ENCODE assay signal across 18 cellular contexts in genomic region chr1:150553392-150554085, GRCh38. TPM values are rescaled to one million over a fixed set of nuclear protein-coding genes. Genes with fewer than 3 reads are reported as not detected.
DNase-seq lines count a peak whose midpoint lies in the region; ATAC-seq, FAIRE-seq and TF ChIP-seq lines count a peak whose summit lies in the region.
"Had no signal": no experiment of that assay in that cellular context is flagged by ENCODE, and none has a peak within 500 bp of the region (broad histone marks: within the 10 kb centered on the region; RNA-seq: fewer than 3 reads in every experiment).

No MANE protein-coding gene starts in this region.

- ATAC-seq in RWPE2 (ENCODE audit: low read depth), result no peak
- ATAC-seq in HepG2, result no peak
- no peak for ATAC-seq in GM18498 (IDR thresholded peaks at IDR 0.05; ENCODE audit: unreplicated experiment)
- no peak for ATAC-seq in GM21390 (IDR thresholded peaks at IDR 0.05; ENCODE audit: unreplicated experiment)
- ATAC-seq: activated naive CD4-positive, alpha-beta T cell treated with anti-CD3 and anti-CD28 coated beads, Interleukin-2, amount 50 U/mL, for 72 hours; HCT116; left lobe of liver; sciatic nerve; stimulated activated memory B cell treated with anti-CD40 and anti-IgM and Interleukin-4, amounts not matched to agents 10 μg/mL and 1 μg/mL and 100 μg/mL, for 72 hours had no signal

- no peak for TF ChIP-seq RAD21 in HepG2 (CRISPR knock-in tag; IDR thresholded peaks at IDR 0.05)

- no peak overlapping the region for H2AFZ ChIP-seq in HepG2 (ENCODE audit: low read length)
- H2AFZ ChIP-seq: neural progenitor cell had no signal

- no peaks in the 10 kb centered on the region for H3K79me2 ChIP-seq in HepG2 (ENCODE audit: insufficient read depth, low read length)

- peaks cover 0 to 11% (median 4%) of the 10 kb centered on the region in 3 donors for H3K36me3 Mint-ChIP-seq in CD8-positive, alpha-beta memory T cell
- H3K36me3 Mint-ChIP-seq: activated naive CD4-positive, alpha-beta T cell treated with anti-CD3 and anti-CD28 coated beads, Interleukin-2, amount 50 U/mL, for 72 hours; stimulated activated memory B cell treated with anti-CD40 and anti-IgM and Interleukin-4, amounts not matched to agents 10 μg/mL and 1 μg/mL and 100 μg/mL, for 72 hours had no signal

- CTCF ChIA-PET in CD8-positive, alpha-beta memory T cell (lab: Charles Lee), result interaction anchor here (2.8 kb wide), 1 partner anchor 67 kb away, joined by 9 read pairs; no protein-coding TSS in a partner anchor
- CTCF ChIA-PET in HepG2 (lab: Yijun Ruan, JAX; ENCODE audit: low intra/inter-chr PET ratio, low total read pairs), result no interaction called here

- intact Hi-C loops in HepG2 (cut with micrococcal nuclease; ENCODE audit: unreplicated experiment), result loop anchor here (10.0 kb wide), 1 partner anchor 299 kb away; the partner anchor contains the start of gene CA14

- peaks cover 5% of the 10 kb centered on the region for H3K4me1 ChIP-seq in CD8-positive, alpha-beta memory T cell (ENCODE audit: insufficient read depth, low read length)
- H3K4me1 ChIP-seq in RWPE2 (ENCODE audit: insufficient read depth, poor library complexity, severe bottlenecking) (peaks cover 19% of the 10 kb centered on the region), HepG2 (ENCODE audit: insufficient read depth, low read length) (peaks cover 58% of the 10 kb centered on the region), stomach smooth muscle (ENCODE audit: control insufficient read depth, insufficient read depth, low read length) (peaks cover 48% of the 10 kb centered on the region)

- no peak overlapping the region for H3K4me3 ChIP-seq in CD8-positive, alpha-beta memory T cell (ENCODE audit: low read length)
- H3K4me3 ChIP-seq in RWPE2 (ENCODE audit: severe bottlenecking), result no peak overlapping the region
- peak overlapping the region in 1 of 3 experiments; percentile 66; a peak in 1 of 6 replicates for H3K4me3 ChIP-seq in HepG2 (replicated peaks in 1 of 3; ENCODE audit: insufficient read depth in 1 of 3, low read depth in 2 of 3, low read length in 3 of 3)
- H3K4me3 ChIP-seq in stomach smooth muscle (ENCODE audit: low read length in 2 of 2), result no peak overlapping the region
- no peak overlapping the region for H3K4me3 ChIP-seq in MG63
- H3K4me3 ChIP-seq: neural progenitor cell had no signal

- H3K9me3 ChIP-seq in CD8-positive, alpha-beta memory T cell (ENCODE audit: low read length), result no peaks in the 10 kb centered on the region
- no peaks in the 10 kb centered on the region for H3K9me3 ChIP-seq in RWPE2 (ENCODE audit: severe bottlenecking)
- no peaks in the 10 kb centered on the region for H3K9me3 ChIP-seq in HepG2 (ENCODE audit: low read length)
- H3K9me3 ChIP-seq in stomach smooth muscle (ENCODE audit: control insufficient read depth in 2 of 2, low read length in 2 of 2), result no peaks in the 10 kb centered on the region
- H3K9me3 ChIP-seq in MG63, result no peaks in the 10 kb centered on the region

- peak overlapping the region; percentile 41 for H3K27ac ChIP-seq in CD8-positive, alpha-beta memory T cell (ENCODE audit: low read depth, low read length)
- H3K27ac ChIP-seq in RWPE2 (ENCODE audit: poor library complexity, severe bottlenecking) (peak overlapping the region; percentile 70), HepG2 (ENCODE audit: extremely low read length, insufficient read depth, low read length) (peak overlapping the region; percentile 76), stomach smooth muscle (ENCODE audit: low read length) (peak overlapping the region; percentile 84)
- H3K27ac ChIP-seq: neural progenitor cell had no signal

- FAIRE-seq in HepG2 (lab: Jason Lieb, UNC), result no peak

- no peak for DNase-seq in CD8-positive, alpha-beta memory T cell
- DNase-seq in RWPE2 (ENCODE audit: low spot score) (no peak), HepG2 (ENCODE audit: low spot score) (no peak), MG63 (no peak), DMS 273 (lab: John Stamatoyannopoulos, UW; ENCODE audit: unreplicated experiment) (no peak)
- DNase-seq: hippocampal formation, NCI-H2081, NCI-H69, T-helper 1 cell had no signal

- 91% methylated on average over 5 of the region's 23 CpGs for WGBS in HepG2 (ENCODE audit: low lambda C conversion rate)

- no peak for TF ChIP-seq POLR2A in HepG2 (IDR thresholded peaks at IDR 0.05; ENCODE audit: insufficient read depth in 1 of 2, low read depth in 2 of 2, low read length in 2 of 2)

- H3K4me1 Mint-ChIP-seq in CD8-positive, alpha-beta memory T cell, result peaks cover 13 to 32% (median 13%) of the 10 kb centered on the region in 3 donors

- no peak overlapping the region for H3K27ac Mint-ChIP-seq in CD8-positive, alpha-beta memory T cell
- H3K27ac Mint-ChIP-seq: neural progenitor cell had no signal

- no peaks in the 10 kb centered on the region for H3K9me3 Mint-ChIP-seq in CD8-positive, alpha-beta memory T cell
- H3K9me3 Mint-ChIP-seq: activated naive CD4-positive, alpha-beta T cell treated with anti-CD3 and anti-CD28 coated beads, Interleukin-2, amount 50 U/mL, for 72 hours; neural progenitor cell; stimulated activated memory B cell treated with anti-CD40 and anti-IgM and Interleukin-4, amounts not matched to agents 10 μg/mL and 1 μg/mL and 100 μg/mL, for 72 hours had no signal

- no TSS peak for BruUV-seq in HepG2 (replicated peaks; lab: Mats Ljungman, UMichigan)

- no peaks in the 10 kb centered on the region for H4K20me1 ChIP-seq in HepG2 (ENCODE audit: insufficient read depth, low read length)

- H3K9ac ChIP-seq in HepG2 (ENCODE audit: insufficient read depth, low read depth, low read length) (no peak overlapping the region), stomach smooth muscle (ENCODE audit: low read length in 2 of 2) (no peak overlapping the region)
- H3K9ac ChIP-seq: neural progenitor cell had no signal

- POLR2A ChIA-PET in CD8-positive, alpha-beta memory T cell (lab: Charles Lee), result interaction anchor here (1.1 kb wide), 1 partner anchor 10 kb away, joined by 3 read pairs; no protein-coding TSS in a partner anchor
- POLR2A ChIA-PET in HepG2 (lab: Yijun Ruan, JAX), result interaction anchor here (1.5 to 6.9 kb wide), 3 partner anchors 8 to 38 kb away, joined by 3 to 88 read pairs (median 7); partner anchors contain the start of gene FALEC

- H3K36me3 ChIP-seq in CD8-positive, alpha-beta memory T cell (ENCODE audit: insufficient read depth, low read length), result no peaks in the 10 kb centered on the region
- peaks cover 8% of the 10 kb centered on the region; the same call in 1 of the 2 replicates for H3K36me3 ChIP-seq in RWPE2 (ENCODE audit: low read depth)
- peaks cover 0 to 5% of the 10 kb centered on the region in 2 experiments; a peak in 2 of 5 replicates for H3K36me3 ChIP-seq in HepG2 (replicated peaks in 1 of 2; ENCODE audit: control insufficient read depth in 1 of 2, insufficient read depth in 2 of 2, low read length in 2 of 2)
- H3K36me3 ChIP-seq in stomach smooth muscle (ENCODE audit: control insufficient read depth in 2 of 2, insufficient read depth in 2 of 2, low read length in 2 of 2), result peaks cover 13% of the 10 kb centered on the region in 2 donors
- peaks cover 9% of the 10 kb centered on the region for H3K36me3 ChIP-seq in MG63
- H3K36me3 ChIP-seq: neural progenitor cell had no signal

- in situ Hi-C loops in HepG2 (cut with HindIII; ENCODE audit: extremely low pct_ligation_motif_present, low pct_unique_long_range_greater_than_20kb), result loop anchor here (5.0 kb wide), 1 partner anchor 86 kb away; no protein-coding TSS in a partner anchor

- H3K27me3 Mint-ChIP-seq in CD8-positive, alpha-beta memory T cell, result peaks cover 5 to 7% of the 10 kb centered on the region in 2 donors

- no peak for TF ChIP-seq EP300 in HepG2 (IDR thresholded peaks at IDR 0.05; ENCODE audit: low read depth in 2 of 2, low read length in 2 of 2)
- no peak for TF ChIP-seq EP300 in HepG2 (CRISPR knock-in tag; IDR thresholded peaks at IDR 0.05; ENCODE audit: borderline replicate concordance)

- TF ChIP-seq CTCF in RWPE2 (IDR thresholded peaks at IDR 0.05; ENCODE audit: poor library complexity, severe bottlenecking), result no peak
- TF ChIP-seq CTCF in HepG2 (CRISPR knock-in tag; IDR thresholded peaks at IDR 0.05), result no peak

- H3K4me3 Mint-ChIP-seq in CD8-positive, alpha-beta memory T cell, result no peak overlapping the region
- H3K4me3 Mint-ChIP-seq: neural progenitor cell; stimulated activated memory B cell treated with anti-CD40 and anti-IgM and Interleukin-4, amounts not matched to agents 10 μg/mL and 1 μg/mL and 100 μg/mL, for 72 hours had no signal

- H3K27me3 ChIP-seq in CD8-positive, alpha-beta memory T cell (ENCODE audit: insufficient read depth, low read length, poor library complexity, severe bottlenecking), result no peaks in the 10 kb centered on the region
- no peaks in the 10 kb centered on the region for H3K27me3 ChIP-seq in RWPE2 (ENCODE audit: insufficient read depth, poor library complexity, severe bottlenecking)
- no peaks in the 10 kb centered on the region; a peak in 1 of 5 replicates for H3K27me3 ChIP-seq in HepG2 (ENCODE audit: control insufficient read depth in 1 of 2, insufficient read depth in 2 of 2, low read length in 2 of 2)
- no peaks in the 10 kb centered on the region for H3K27me3 ChIP-seq in stomach smooth muscle (ENCODE audit: control insufficient read depth in 1 of 2, insufficient read depth in 2 of 2, low read length in 2 of 2)
- H3K27me3 ChIP-seq in MG63, result no peaks in the 10 kb centered on the region

- 0 out of 2 replicates have a peak overlapping the region, but pooled peaks have one; percentile 81 for H3K4me2 ChIP-seq in HepG2 (ENCODE audit: low read depth, low read length)
- H3K4me2 ChIP-seq: neural progenitor cell had no signal

RNA-seq across cellular contexts. Expression of gene ADAMTSL4, which starts 4.3 kb away (rescaled TPM):
- total RNA-seq in CD8-positive, alpha-beta memory T cell, result under 1 TPM; 0.22 to 0.31 TPM
- not detected for polyA plus RNA-seq in CD8-positive, alpha-beta memory T cell
- total RNA-seq in HepG2 (2016; rRNA removed; fragmentation: Illumina TruSeq; extraction: Trizol), result 1.9 and 3.9 TPM in 2 replicates
- 1.3 and 1.4 TPM in 2 replicates for total RNA-seq in HepG2 (2016; cell fraction: cytosol; rRNA removed; fragmentation: Illumina TruSeq; extraction: Trizol; ENCODE audit: low read depth)
- 1.4 and 3.5 TPM in 2 replicates for total RNA-seq in HepG2 (2016; cell fraction: insoluble cytoplasmic fraction; rRNA removed; fragmentation: Illumina TruSeq; extraction: Trizol)
- 2.8 TPM in 2 replicates for total RNA-seq in HepG2 (2016; cell fraction: membrane; rRNA removed; fragmentation: Illumina TruSeq; extraction: Trizol)
- total RNA-seq in HepG2 (2016; cell fraction: nucleus; rRNA removed; fragmentation: Illumina TruSeq; extraction: Trizol), result 5.1 and 8.0 TPM in 2 replicates
- 15.1 and 16.4 TPM in 2 replicates for polyA plus RNA-seq in HepG2 (2011; rRNA removed)
- 7.9 and 8.3 TPM in 2 replicates for polyA plus RNA-seq in HepG2 (2011; cell fraction: cytosol; rRNA removed)
- 81.6 and 99.7 TPM in 2 replicates for polyA plus RNA-seq in HepG2 (2011; cell fraction: nucleus; rRNA removed)
- 6.4 and 10.9 TPM in 2 replicates for polyA plus RNA-seq in HepG2 (2012)
- 0.93 and 1.3 TPM in 2 replicates for polyA plus RNA-seq in HepG2 (2016; cell fraction: cytosol; fragmentation: Illumina TruSeq; extraction: Trizol; ENCODE audit: low read depth)
- polyA plus RNA-seq in HepG2 (2016; cell fraction: insoluble cytoplasmic fraction; fragmentation: Illumina TruSeq; extraction: Trizol; ENCODE audit: low read depth), result 4.0 and 4.2 TPM in 2 replicates
- polyA plus RNA-seq in HepG2 (2016; cell fraction: membrane; fragmentation: Illumina TruSeq; extraction: Trizol; ENCODE audit: low read depth), result 3.3 and 3.7 TPM in 2 replicates
- polyA plus RNA-seq in HepG2 (2016; cell fraction: nucleus; fragmentation: Illumina TruSeq; extraction: Trizol; ENCODE audit: insufficient read depth, low read depth), result 32.6 and 38.0 TPM in 2 replicates
- polyA minus RNA-seq in HepG2 (2011; rRNA and poly(A)+ RNA removed; ENCODE audit: low replicate concordance), result 5.9 and 8.8 TPM in 2 replicates
- 5.3 and 6.0 TPM in 2 replicates for polyA minus RNA-seq in HepG2 (2011; cell fraction: cytosol; rRNA and poly(A)+ RNA removed)
- 9.4 TPM in 2 replicates for polyA minus RNA-seq in HepG2 (2011; cell fraction: nucleus; rRNA and poly(A)+ RNA removed)
- total RNA-seq in MG63 (2014; rRNA removed; shearing (Covaris generic); ENCODE audit: low replicate concordance), result 3.3 and 3.5 TPM in 2 replicates

RNA-seq across cellular contexts. Expression of gene MCL1, which starts 25.9 kb away (rescaled TPM):
- total RNA-seq in CD8-positive, alpha-beta memory T cell, result 100 to 1,000 TPM; 211 to 216 TPM
- 168 TPM for polyA plus RNA-seq in CD8-positive, alpha-beta memory T cell
- 113 and 125 TPM in 2 replicates for total RNA-seq in HepG2 (2016; rRNA removed; fragmentation: Illumina TruSeq; extraction: Trizol)
- total RNA-seq in HepG2 (2016; cell fraction: cytosol; rRNA removed; fragmentation: Illumina TruSeq; extraction: Trizol; ENCODE audit: low read depth), result 16.3 and 19.0 TPM in 2 replicates
- total RNA-seq in HepG2 (2016; cell fraction: insoluble cytoplasmic fraction; rRNA removed; fragmentation: Illumina TruSeq; extraction: Trizol), result 108 and 127 TPM in 2 replicates
- 41.9 and 48.9 TPM in 2 replicates for total RNA-seq in HepG2 (2016; cell fraction: membrane; rRNA removed; fragmentation: Illumina TruSeq; extraction: Trizol)
- 150 and 151 TPM in 2 replicates for total RNA-seq in HepG2 (2016; cell fraction: nucleus; rRNA removed; fragmentation: Illumina TruSeq; extraction: Trizol)
- 69.5 and 70.6 TPM in 2 replicates for polyA plus RNA-seq in HepG2 (2011; rRNA removed)
- 40.6 and 51.3 TPM in 2 replicates for polyA plus RNA-seq in HepG2 (2011; cell fraction: cytosol; rRNA removed)
- 127 and 138 TPM in 2 replicates for polyA plus RNA-seq in HepG2 (2011; cell fraction: nucleus; rRNA removed)
- 59.5 and 80.1 TPM in 2 replicates for polyA plus RNA-seq in HepG2 (2012)
- 5.6 and 6.4 TPM in 2 replicates for polyA plus RNA-seq in HepG2 (2016; cell fraction: cytosol; fragmentation: Illumina TruSeq; extraction: Trizol; ENCODE audit: low read depth)
- polyA plus RNA-seq in HepG2 (2016; cell fraction: insoluble cytoplasmic fraction; fragmentation: Illumina TruSeq; extraction: Trizol; ENCODE audit: low read depth), result 99.4 and 100.0 TPM in 2 replicates
- 21.9 and 23.4 TPM in 2 replicates for polyA plus RNA-seq in HepG2 (2016; cell fraction: membrane; fragmentation: Illumina TruSeq; extraction: Trizol; ENCODE audit: low read depth)
- 207 and 216 TPM in 2 replicates for polyA plus RNA-seq in HepG2 (2016; cell fraction: nucleus; fragmentation: Illumina TruSeq; extraction: Trizol; ENCODE audit: insufficient read depth, low read depth)
- polyA minus RNA-seq in HepG2 (2011; rRNA and poly(A)+ RNA removed; ENCODE audit: low replicate concordance), result 65.4 and 90.8 TPM in 2 replicates
- 72.9 and 73.2 TPM in 2 replicates for polyA minus RNA-seq in HepG2 (2011; cell fraction: cytosol; rRNA and poly(A)+ RNA removed)
- 152 and 196 TPM in 2 replicates for polyA minus RNA-seq in HepG2 (2011; cell fraction: nucleus; rRNA and poly(A)+ RNA removed)
- total RNA-seq in MG63 (2014; rRNA removed; shearing (Covaris generic); ENCODE audit: low replicate concordance), result 148 and 184 TPM in 2 replicates

RNA-seq across cellular contexts. Expression of gene FALEC, which starts 38.0 kb away (rescaled TPM):
- total RNA-seq in CD8-positive, alpha-beta memory T cell, result not detected
- polyA plus RNA-seq in CD8-positive, alpha-beta memory T cell, result not detected
- total RNA-seq in HepG2 (2016; rRNA removed; fragmentation: Illumina TruSeq; extraction: Trizol), result 0.71 TPM in 1 of 2 replicates, not detected in the other
- total RNA-seq in HepG2 (2016; cell fraction: cytosol; rRNA removed; fragmentation: Illumina TruSeq; extraction: Trizol; ENCODE audit: low read depth), result 1.2 and 1.9 TPM in 2 replicates
- total RNA-seq in HepG2 (2016; cell fraction: insoluble cytoplasmic fraction; rRNA removed; fragmentation: Illumina TruSeq; extraction: Trizol), result 0.40 and 1.6 TPM in 2 replicates
- total RNA-seq in HepG2 (2016; cell fraction: membrane; rRNA removed; fragmentation: Illumina TruSeq; extraction: Trizol), result 1.9 and 2.4 TPM in 2 replicates
- total RNA-seq in HepG2 (2016; cell fraction: nucleus; rRNA removed; fragmentation: Illumina TruSeq; extraction: Trizol), result 0.84 TPM in 1 of 2 replicates, not detected in the other
- polyA plus RNA-seq in HepG2 (2011; rRNA removed), result 0.20 and 0.33 TPM in 2 replicates
- polyA plus RNA-seq in HepG2 (2011; cell fraction: cytosol; rRNA removed), result 0.48 TPM in 1 of 2 replicates, not detected in the other
- 0.45 TPM in 1 of 2 replicates, not detected in the other for polyA plus RNA-seq in HepG2 (2011; cell fraction: nucleus; rRNA removed)
- polyA plus RNA-seq in HepG2 (2012), result 0.41 and 0.44 TPM in 2 replicates
- 1.0 and 1.6 TPM in 2 replicates for polyA plus RNA-seq in HepG2 (2016; cell fraction: cytosol; fragmentation: Illumina TruSeq; extraction: Trizol; ENCODE audit: low read depth)
- polyA plus RNA-seq in HepG2 (2016; cell fraction: insoluble cytoplasmic fraction; fragmentation: Illumina TruSeq; extraction: Trizol; ENCODE audit: low read depth), result 0.53 and 1.0 TPM in 2 replicates
- polyA plus RNA-seq in HepG2 (2016; cell fraction: membrane; fragmentation: Illumina TruSeq; extraction: Trizol; ENCODE audit: low read depth), result 0.48 and 1.3 TPM in 2 replicates
- 3.8 and 3.9 TPM in 2 replicates for polyA plus RNA-seq in HepG2 (2016; cell fraction: nucleus; fragmentation: Illumina TruSeq; extraction: Trizol; ENCODE audit: insufficient read depth, low read depth)
- not detected in 2 replicates for polyA minus RNA-seq in HepG2 (2011; rRNA and poly(A)+ RNA removed; ENCODE audit: low replicate concordance)
- not detected in 2 replicates for polyA minus RNA-seq in HepG2 (2011; cell fraction: cytosol; rRNA and poly(A)+ RNA removed)
- 1.6 TPM in 1 of 2 replicates, not detected in the other for polyA minus RNA-seq in HepG2 (2011; cell fraction: nucleus; rRNA and poly(A)+ RNA removed)
- total RNA-seq in MG63 (2014; rRNA removed; shearing (Covaris generic); ENCODE audit: low replicate concordance), result not detected in 2 replicates
- total RNA-seq: sciatic nerve had no signal

RNA-seq across cellular contexts. Expression of gene ECM1, which starts 45.6 kb away (rescaled TPM):
- 1 to 10 TPM; 1.3 to 1.5 TPM for total RNA-seq in CD8-positive, alpha-beta memory T cell
- polyA plus RNA-seq in CD8-positive, alpha-beta memory T cell, result 0.09 TPM
- total RNA-seq in HepG2 (2016; rRNA removed; fragmentation: Illumina TruSeq; extraction: Trizol), result 0.13 and 0.42 TPM in 2 replicates
- total RNA-seq in HepG2 (2016; cell fraction: cytosol; rRNA removed; fragmentation: Illumina TruSeq; extraction: Trizol; ENCODE audit: low read depth), result 0.20 and 0.26 TPM in 2 replicates
- total RNA-seq in HepG2 (2016; cell fraction: insoluble cytoplasmic fraction; rRNA removed; fragmentation: Illumina TruSeq; extraction: Trizol), result 0.32 TPM in 1 of 2 replicates, not detected in the other
- 0.19 and 0.31 TPM in 2 replicates for total RNA-seq in HepG2 (2016; cell fraction: membrane; rRNA removed; fragmentation: Illumina TruSeq; extraction: Trizol)
- 0.53 and 0.84 TPM in 2 replicates for total RNA-seq in HepG2 (2016; cell fraction: nucleus; rRNA removed; fragmentation: Illumina TruSeq; extraction: Trizol)
- polyA plus RNA-seq in HepG2 (2011; rRNA removed), result 1.0 and 1.4 TPM in 2 replicates
- 0.47 and 0.51 TPM in 2 replicates for polyA plus RNA-seq in HepG2 (2011; cell fraction: cytosol; rRNA removed)
- polyA plus RNA-seq in HepG2 (2011; cell fraction: nucleus; rRNA removed), result 4.9 and 5.0 TPM in 2 replicates
- polyA plus RNA-seq in HepG2 (2012), result 0.64 and 1.1 TPM in 2 replicates
- polyA plus RNA-seq in HepG2 (2016; cell fraction: cytosol; fragmentation: Illumina TruSeq; extraction: Trizol; ENCODE audit: low read depth), result 0.29 and 0.53 TPM in 2 replicates
- 0.15 TPM in 1 of 2 replicates, not detected in the other for polyA plus RNA-seq in HepG2 (2016; cell fraction: insoluble cytoplasmic fraction; fragmentation: Illumina TruSeq; extraction: Trizol; ENCODE audit: low read depth)
- polyA plus RNA-seq in HepG2 (2016; cell fraction: membrane; fragmentation: Illumina TruSeq; extraction: Trizol; ENCODE audit: low read depth), result 0.24 and 0.42 TPM in 2 replicates
- 3.5 TPM in 2 replicates for polyA plus RNA-seq in HepG2 (2016; cell fraction: nucleus; fragmentation: Illumina TruSeq; extraction: Trizol; ENCODE audit: insufficient read depth, low read depth)
- polyA minus RNA-seq in HepG2 (2011; rRNA and poly(A)+ RNA removed; ENCODE audit: low replicate concordance), result 0.20 and 8.4 TPM in 2 replicates
- 0.69 TPM in 1 of 2 replicates, not detected in the other for polyA minus RNA-seq in HepG2 (2011; cell fraction: cytosol; rRNA and poly(A)+ RNA removed)
- polyA minus RNA-seq in HepG2 (2011; cell fraction: nucleus; rRNA and poly(A)+ RNA removed), result 0.90 and 0.99 TPM in 2 replicates
- 9.9 and 13.8 TPM in 2 replicates for total RNA-seq in MG63 (2014; rRNA removed; shearing (Covaris generic); ENCODE audit: low replicate concordance)
